ENCODE assay signal across 10 cellular contexts in the genomic region with DNA sequence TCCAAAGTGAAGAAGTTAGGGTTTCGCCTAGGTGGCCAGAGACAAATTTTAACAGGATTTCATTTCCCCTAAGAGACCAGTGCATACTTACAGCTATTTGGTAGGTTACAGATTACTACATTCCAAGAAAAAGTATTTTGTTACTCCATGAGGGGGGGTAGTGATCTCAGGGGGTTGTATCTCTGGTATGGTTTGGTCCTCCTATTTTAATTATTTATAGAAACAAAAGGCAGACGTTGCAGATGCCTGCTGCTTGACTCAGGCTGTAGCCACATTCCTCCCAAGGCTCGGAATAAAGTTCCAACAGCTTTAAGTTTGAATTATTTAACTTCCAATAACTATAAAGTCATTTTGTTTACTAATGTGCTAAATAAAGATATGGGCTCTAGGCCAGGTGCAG. TPM values are rescaled to one million over a fixed set of nuclear protein-coding genes. Genes with fewer than 3 reads are reported as not detected.
A peak's percentile ranks its signal among the peaks of the same experiment; 100 is the strongest.
DNase-seq lines count a peak whose midpoint lies in the region; ATAC-seq and TF ChIP-seq lines count a peak whose summit lies in the region.
"Had no signal": no experiment of that assay in that cellular context is flagged by ENCODE, and none has a peak within 500 bp of the region (broad histone marks: within the 10 kb centered on the region; RNA-seq: fewer than 3 reads in every experiment).

No MANE protein-coding gene starts in this region.

- H3K4me1 Mint-ChIP-seq in activated CD4-positive, alpha-beta T cell treated with anti-CD3 and anti-CD28 coated beads, Interleukin-2, amount 10 ng/mL, durations not matched to agents 7 days and 5 days = peaks cover 32% of the 10 kb centered on the region
- peaks cover 15% of the 10 kb centered on the region for H3K4me1 Mint-ChIP-seq in stimulated activated memory B cell treated with anti-CD40 and anti-IgM and Interleukin-4, amounts not matched to agents 10 μg/mL and 1 μg/mL and 100 μg/mL, for 72 hours

- ATAC-seq in stimulated activated memory B cell treated with anti-CD40 and anti-IgM and Interleukin-4, amounts not matched to agents 10 μg/mL and 1 μg/mL and 100 μg/mL, for 72 hours = no peak
- no peak for ATAC-seq in GM18861 (IDR thresholded peaks at IDR 0.05; ENCODE audit: unreplicated experiment)

- peaks cover 2% of the 10 kb centered on the region for H3K9me3 Mint-ChIP-seq in activated CD4-positive, alpha-beta T cell treated with anti-CD3 and anti-CD28 coated beads, Interleukin-2, amount 10 ng/mL, durations not matched to agents 7 days and 5 days
- no peaks in the 10 kb centered on the region for H3K9me3 Mint-ChIP-seq in stimulated activated memory B cell treated with anti-CD40 and anti-IgM and Interleukin-4, amounts not matched to agents 10 μg/mL and 1 μg/mL and 100 μg/mL, for 72 hours

- H3K27me3 Mint-ChIP-seq in activated CD4-positive, alpha-beta T cell treated with anti-CD3 and anti-CD28 coated beads, Interleukin-2, amount 10 ng/mL, durations not matched to agents 7 days and 5 days = peaks cover 1% of the 10 kb centered on the region
- H3K27me3 Mint-ChIP-seq in stimulated activated memory B cell treated with anti-CD40 and anti-IgM and Interleukin-4, amounts not matched to agents 10 μg/mL and 1 μg/mL and 100 μg/mL, for 72 hours = no peaks in the 10 kb centered on the region

- H3K27ac Mint-ChIP-seq in activated CD4-positive, alpha-beta T cell treated with anti-CD3 and anti-CD28 coated beads, Interleukin-2, amount 10 ng/mL, durations not matched to agents 7 days and 5 days = peak overlapping the region; percentile 98
- H3K27ac Mint-ChIP-seq in stimulated activated memory B cell treated with anti-CD40 and anti-IgM and Interleukin-4, amounts not matched to agents 10 μg/mL and 1 μg/mL and 100 μg/mL, for 72 hours = peak overlapping the region; percentile 92

- TF ChIP-seq CTCF in foreskin fibroblast (IDR thresholded peaks at IDR 0.05; ENCODE audit: low read depth, low read length) = no peak

- peak overlapping the region in 1 of 2 donors; percentile 79 for H3K4me3 ChIP-seq in foreskin fibroblast (ENCODE audit: low read depth in 1 of 2, low read length in 2 of 2)
- H3K4me3 ChIP-seq: SK-N-MC had no signal

- DNase-seq in activated CD4-positive, alpha-beta T cell treated with anti-CD3 and anti-CD28 coated beads, Interleukin-2, amount 10 ng/mL, durations not matched to agents 7 days and 5 days = no peak
- no peak for DNase-seq in activated CD4-positive, alpha-beta T cell treated with anti-CD3 and anti-CD28 coated beads, Interleukin-2, amount 50 U/mL, for 1 hour
- DNase-seq in T1000 (lab: John Stamatoyannopoulos, UW) (peak; percentile 39), foreskin fibroblast (peak; percentile 77 to 87), foreskin melanocyte (no peak)
- no peak for DNase-seq in stimulated activated CD4-positive, alpha-beta T cell treated with anti-CD3 and anti-CD28 coated beads, Interleukin-4, amount 100 ng/mL, for 4 hours
- DNase-seq: dorsolateral prefrontal cortex had no signal

- CTCF ChIA-PET in activated CD4-positive, alpha-beta T cell treated with anti-CD3 and anti-CD28 coated beads, Interleukin-2, amount 10 ng/mL, durations not matched to agents 7 days and 5 days (lab: Charles Lee) = interaction anchor here (0.8 to 2.6 kb wide), 8 partner anchors 10 to 84 kb away, joined by 3 to 10 read pairs (median 5); no protein-coding TSS in a partner anchor

- POLR2A ChIA-PET in activated CD4-positive, alpha-beta T cell treated with anti-CD3 and anti-CD28 coated beads, Interleukin-2, amount 10 ng/mL, durations not matched to agents 7 days and 5 days (lab: Charles Lee) = no interaction called here

- peaks cover 22% of the 10 kb centered on the region for H3K36me3 Mint-ChIP-seq in activated CD4-positive, alpha-beta T cell treated with anti-CD3 and anti-CD28 coated beads, Interleukin-2, amount 10 ng/mL, durations not matched to agents 7 days and 5 days (ENCODE audit: low read depth)
- peaks cover 5% of the 10 kb centered on the region for H3K36me3 Mint-ChIP-seq in stimulated activated memory B cell treated with anti-CD40 and anti-IgM and Interleukin-4, amounts not matched to agents 10 μg/mL and 1 μg/mL and 100 μg/mL, for 72 hours

- H3K4me3 Mint-ChIP-seq in activated CD4-positive, alpha-beta T cell treated with anti-CD3 and anti-CD28 coated beads, Interleukin-2, amount 10 ng/mL, durations not matched to agents 7 days and 5 days = peak overlapping the region; percentile 93
- H3K4me3 Mint-ChIP-seq in stimulated activated memory B cell treated with anti-CD40 and anti-IgM and Interleukin-4, amounts not matched to agents 10 μg/mL and 1 μg/mL and 100 μg/mL, for 72 hours = peak overlapping the region; percentile 95

RNA-seq across cellular contexts. Expression of a gene that starts 1.3 kb away (rescaled TPM):
- 10 to 100 TPM; 58.2 to 79.8 TPM for total RNA-seq in activated CD4-positive, alpha-beta T cell treated with anti-CD3 and anti-CD28 coated beads, Interleukin-2, amount 10 ng/mL, durations not matched to agents 7 days and 5 days

RNA-seq across cellular contexts. Expression of a gene that starts 51.4 kb away (rescaled TPM):
- total RNA-seq in activated CD4-positive, alpha-beta T cell treated with anti-CD3 and anti-CD28 coated beads, Interleukin-2, amount 10 ng/mL, durations not matched to agents 7 days and 5 days = 100 to 1,000 TPM; 282 to 309 TPM

RNA-seq across cellular contexts. Expression of a gene that starts 51.8 kb away (rescaled TPM):
- 10 to 100 TPM; 30.9 to 35.0 TPM for total RNA-seq in activated CD4-positive, alpha-beta T cell treated with anti-CD3 and anti-CD28 coated beads, Interleukin-2, amount 10 ng/mL, durations not matched to agents 7 days and 5 days

Comparison
In these comparisons a context has a peak if more than half of its experiments do, and no peak if none do; other contexts are left out.
1. DNase-seq: peak in T1000 (single experiment) and foreskin fibroblast (2 of 2); none in activated CD4-positive, alpha-beta T cell treated with anti-CD3 and anti-CD28 coated beads, Interleukin-2, amount 10 ng/mL, durations not matched to agents 7 days and 5 days (single experiment), activated CD4-positive, alpha-beta T cell treated with anti-CD3 and anti-CD28 coated beads, Interleukin-2, amount 50 U/mL, for 1 hour (single experiment), foreskin melanocyte (single experiment) and stimulated activated CD4-positive, alpha-beta T cell treated with anti-CD3 and anti-CD28 coated beads, Interleukin-4, amount 100 ng/mL, for 4 hours (0 of 2).